ENCODE assay signal across 27 cellular contexts in the genomic region with DNA sequence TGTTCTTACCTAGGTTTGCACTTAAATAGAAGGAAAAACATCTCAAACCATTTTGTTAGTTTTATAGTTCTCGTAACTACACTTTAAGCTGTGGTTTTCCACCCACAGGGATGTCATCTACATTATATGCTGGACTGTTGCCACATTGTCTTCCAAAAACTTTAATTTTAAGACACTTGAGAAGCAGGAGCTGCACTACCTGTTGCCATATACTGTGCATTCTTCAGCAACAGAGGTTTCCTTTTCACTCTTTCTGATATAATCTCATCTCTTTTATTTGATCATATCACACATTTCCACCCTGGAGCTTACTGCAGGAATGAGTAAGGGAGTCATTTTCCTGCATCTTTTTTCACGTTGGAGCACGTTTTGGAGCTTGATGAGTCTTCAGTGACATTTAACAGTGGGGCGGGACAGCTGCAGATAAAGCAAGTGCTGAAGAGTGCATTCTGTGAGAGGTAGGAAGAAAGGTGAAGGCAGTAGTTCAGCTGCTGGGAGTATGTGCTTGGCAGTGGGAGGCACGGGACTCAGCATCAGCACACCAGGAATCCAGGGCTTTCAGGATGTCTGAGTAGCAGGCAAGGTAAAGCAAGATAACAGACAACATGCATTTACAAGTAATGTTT. TPM values are rescaled to one million over a fixed set of nuclear protein-coding genes. Genes with fewer than 3 reads are reported as not detected.
DNase-seq lines count a peak whose midpoint lies in the region; ATAC-seq, FAIRE-seq and TF ChIP-seq lines count a peak whose summit lies in the region.
"Had no signal": no experiment of that assay in that cellular context is flagged by ENCODE, and none has a peak within 500 bp of the region (broad histone marks: within the 10 kb centered on the region; RNA-seq: fewer than 3 reads in every experiment).

No MANE protein-coding gene starts in this region.

- no peaks in the 10 kb centered on the region for H3K27me3 Mint-ChIP-seq in mesothelial cell of epicardium (ENCODE audit: low read depth)
- no peaks in the 10 kb centered on the region for H3K27me3 Mint-ChIP-seq in activated CD4-positive, alpha-beta memory T cell treated with anti-CD3 and anti-CD28 coated beads for 36 hours
- H3K27me3 Mint-ChIP-seq: activated CD8-positive, alpha-beta memory T cell treated with anti-CD3 and anti-CD28 coated beads, Interleukin-2, amount 10 ng/mL, durations not matched to agents 7 days and 5 days; stimulated activated naive B cell treated with anti-CD40 and anti-IgM and Interleukin-4, amounts not matched to agents 10 μg/mL and 1 μg/mL and 100 μg/mL, for 72 hours had no signal

- H3K27me3 ChIP-seq in IMR-90 (ENCODE audit: control insufficient read depth, insufficient read depth, low read length) (no peaks in the 10 kb centered on the region), mammary epithelial cell (ENCODE audit: insufficient read depth, low read length) (no peaks in the 10 kb centered on the region)
- H3K27me3 ChIP-seq: upper lobe of left lung had no signal

- in situ Hi-C loops in IMR-90 (cut with MboI; ENCODE audit: low sequenced_read_pairs) (no loop called here), mammary epithelial cell (cut with MboI; ENCODE audit: low sequenced_read_pairs in 2 of 2) (loop anchor here in 1 of 2 donors (5.0 kb wide), 1 partner anchor 44 kb away; no protein-coding TSS in a partner anchor)

- H3K36me3 ChIP-seq in IMR-90 (ENCODE audit: control insufficient read depth, insufficient read depth, low read length) (no peaks in the 10 kb centered on the region; the same call in 1 of the 2 replicates), mammary epithelial cell (ENCODE audit: insufficient read depth, low read length) (peaks cover 2% of the 10 kb centered on the region)
- H3K36me3 ChIP-seq: upper lobe of left lung had no signal

- peak overlapping the region in 1 of 2 experiments; percentile 60; a peak in 3 of 6 replicates for H3K27ac ChIP-seq in A549
- no peak overlapping the region for H3K27ac ChIP-seq in IMR-90 (ENCODE audit: insufficient read depth, low read length)
- H3K27ac ChIP-seq in mammary epithelial cell (ENCODE audit: insufficient read depth, low read depth, low read length) = no peak overlapping the region
- H3K27ac ChIP-seq: C4-2B, upper lobe of left lung had no signal

- POLR2A ChIA-PET in A549 (lab: Yijun Ruan, JAX) (interaction anchor here (0.7 kb wide), 1 partner anchor 37 kb away, joined by 4 read pairs; no protein-coding TSS in a partner anchor), IMR-90 (lab: Charles Lee; ENCODE audit: unreplicated experiment) (no interaction called here)
- POLR2A ChIA-PET in activated CD4-positive, alpha-beta memory T cell treated with anti-CD3 and anti-CD28 coated beads for 36 hours (lab: Charles Lee) = no interaction called here

- TF ChIP-seq CTCF in A549 (IDR thresholded peaks at IDR 0.05) (no peak), IMR-90 (conservative IDR thresholded peaks at IDR 0.05; ENCODE audit: low read depth, low read length) (no peak), mammary epithelial cell (conservative IDR thresholded peaks at IDR 0.05 in 1 of 2, IDR thresholded peaks at IDR 0.05 in 1 of 2; ENCODE audit: extremely low read depth in 1 of 2, insufficient read depth in 1 of 2, low read depth in 1 of 2, low read length in 2 of 2) (no peak), mesothelial cell of epicardium (IDR thresholded peaks at IDR 0.05; ENCODE audit: unreplicated experiment) (no peak)

- H2BK5ac ChIP-seq in IMR-90 (ENCODE audit: low read depth, low read length, poor library complexity, severe bottlenecking) = no peak overlapping the region

- no peaks in the 10 kb centered on the region for H3K9me3 Mint-ChIP-seq in mesothelial cell of epicardium
- H3K9me3 Mint-ChIP-seq in activated CD4-positive, alpha-beta memory T cell treated with anti-CD3 and anti-CD28 coated beads for 36 hours = no peaks in the 10 kb centered on the region
- H3K9me3 Mint-ChIP-seq: neural crest cell; stimulated activated naive B cell treated with anti-CD40 and anti-IgM and Interleukin-4, amounts not matched to agents 10 μg/mL and 1 μg/mL and 100 μg/mL, for 72 hours had no signal

- H2AK9ac ChIP-seq in IMR-90 (replicated peaks; ENCODE audit: low read depth, low read length, poor library complexity) = no peak overlapping the region

- TF ChIP-seq POLR2A in A549 (IDR thresholded peaks at IDR 0.05; ENCODE audit: low read length) (no peak), IMR-90 (IDR thresholded peaks at IDR 0.05; ENCODE audit: low read depth, low read length) (no peak)

- no peak for DNase-seq in A549 (ENCODE audit: low read depth in 1 of 2, low spot score in 1 of 2)
- no peak for DNase-seq in IMR-90
- DNase-seq in mammary epithelial cell = peak; percentile 78
- DNase-seq in mesothelial cell of epicardium (ENCODE audit: low spot score in 2 of 2, unreplicated experiment in 2 of 2) = no peak
- DNase-seq in cerebellar cortex (ENCODE audit: low spot score) = no peak
- no peak for DNase-seq in NCI-H82 (lab: John Stamatoyannopoulos, UW)
- no peak for DNase-seq in activated CD4-positive, alpha-beta memory T cell treated with anti-CD3 and anti-CD28 coated beads for 36 hours
- no peak for DNase-seq in DMS153 treated with DMSO at 0.1 percent for 48 hours (lab: John Stamatoyannopoulos, UW; ENCODE audit: unreplicated experiment)
- DNase-seq: activated CD4-positive, alpha-beta T cell treated with anti-CD3 and anti-CD28 coated beads for 1 hour; activated CD8-positive, alpha-beta memory T cell treated with anti-CD3 and anti-CD28 coated beads, Interleukin-2, amount 10 ng/mL, durations not matched to agents 7 days and 5 days; activated gamma-delta T cell treated with Interleukin-2 at 50 U/mL for 16 hours; amniotic stem cell; DMS79; foreskin fibroblast; KG1; left cardiac atrium; midbrain; NCI-H1092 treated with DMSO at 0.1 percent for 48 hours; NCI-H2171; NCI-H748 treated with DMSO at 0.1 percent for 48 hours; OCI-M1; stimulated activated naive B cell treated with anti-CD40 and anti-IgM and Interleukin-4, amounts not matched to agents 10 μg/mL and 1 μg/mL and 100 μg/mL, for 72 hours; upper lobe of left lung had no signal

- peaks cover 4% of the 10 kb centered on the region for H3K36me3 Mint-ChIP-seq in mesothelial cell of epicardium
- H3K36me3 Mint-ChIP-seq in activated CD4-positive, alpha-beta memory T cell treated with anti-CD3 and anti-CD28 coated beads for 36 hours = peaks cover 5% of the 10 kb centered on the region

- no peak for TF ChIP-seq EP300 in A549 (IDR thresholded peaks at IDR 0.05)

- H3K27ac Mint-ChIP-seq in mesothelial cell of epicardium = peak overlapping the region; percentile 64
- H3K27ac Mint-ChIP-seq in activated CD4-positive, alpha-beta memory T cell treated with anti-CD3 and anti-CD28 coated beads for 36 hours = no peak overlapping the region
- H3K27ac Mint-ChIP-seq: activated CD8-positive, alpha-beta memory T cell treated with anti-CD3 and anti-CD28 coated beads, Interleukin-2, amount 10 ng/mL, durations not matched to agents 7 days and 5 days; stimulated activated naive B cell treated with anti-CD40 and anti-IgM and Interleukin-4, amounts not matched to agents 10 μg/mL and 1 μg/mL and 100 μg/mL, for 72 hours had no signal

- H2AK5ac ChIP-seq in IMR-90 (ENCODE audit: low read depth, low read length) = peak overlapping the region; percentile 28; the same call in 1 of the 2 replicates

- ATAC-seq in A549 (no peak), IMR-90 (ENCODE audit: low read depth) (no peak)
- ATAC-seq: activated CD8-positive, alpha-beta memory T cell treated with anti-CD3 and anti-CD28 coated beads, Interleukin-2, amount 10 ng/mL, durations not matched to agents 7 days and 5 days; stimulated activated naive B cell treated with anti-CD40 and anti-IgM and Interleukin-4, amounts not matched to agents 10 μg/mL and 1 μg/mL and 100 μg/mL, for 72 hours had no signal

- H3K79me2 ChIP-seq in mammary epithelial cell (ENCODE audit: insufficient read depth, low read length) = peaks cover 86% of the 10 kb centered on the region

- H3K56ac ChIP-seq in IMR-90 (ENCODE audit: extremely low read depth, insufficient read depth, low read length) = no peak overlapping the region

- H4K91ac ChIP-seq in IMR-90 (ENCODE audit: insufficient read depth, low read depth, low read length) = no peak overlapping the region

- no peak overlapping the region for H2BK20ac ChIP-seq in IMR-90 (ENCODE audit: low read depth, low read length)

- FAIRE-seq in A549 (lab: Jason Lieb, UNC) = no peak
- FAIRE-seq: endometrium, H54 had no signal

- H3K9me3 ChIP-seq in A549 (no peaks in the 10 kb centered on the region), IMR-90 (ENCODE audit: control insufficient read depth, insufficient read depth, low read length) (no peaks in the 10 kb centered on the region), mammary epithelial cell (replicated peaks; ENCODE audit: insufficient read depth, low read length) (no peaks in the 10 kb centered on the region)
- H3K9me3 ChIP-seq: upper lobe of left lung had no signal

- no peak overlapping the region for H2BK120ac ChIP-seq in IMR-90 (ENCODE audit: low read depth, low read length)

- H3K4me1 ChIP-seq in A549 (peaks cover 32% of the 10 kb centered on the region), IMR-90 (ENCODE audit: control insufficient read depth, insufficient read depth, low read length) (peaks cover 18% of the 10 kb centered on the region), mammary epithelial cell (ENCODE audit: insufficient read depth, low read length) (peaks cover 33% of the 10 kb centered on the region)

- WGBS in A549 (ENCODE audit: missing lambda C conversion rate) = 37% methylated on average over 5 of the region's 5 CpGs
- 47% methylated on average over 2 of the region's 5 CpGs; no CpG with 5 or more reads in 1 of the 2 experiments for WGBS in IMR-90 (ENCODE audit: extremely low coverage in 2 of 2, insufficient read length in 1 of 2), 2 experiments
- WGBS in mammary epithelial cell (ENCODE audit: low coverage, missing lambda C conversion rate) = 17% methylated on average over 5 of the region's 5 CpGs

- TF ChIP-seq RAD21 in A549 (conservative IDR thresholded peaks at IDR 0.05 in 1 of 2, IDR thresholded peaks at IDR 0.05 in 1 of 2) (no peak), IMR-90 (IDR thresholded peaks at IDR 0.05; ENCODE audit: low read length) (no peak)

- intact Hi-C loops in IMR-90 (cut with micrococcal nuclease) = no loop called here
- intact Hi-C loops in mammary epithelial cell (cut with micrococcal nuclease) = loop anchor here (10.0 kb wide), 1 partner anchor 97 kb away; no protein-coding TSS in a partner anchor
- intact Hi-C loops in activated CD4-positive, alpha-beta memory T cell treated with anti-CD3 and anti-CD28 coated beads for 36 hours (cut with micrococcal nuclease) = no loop called here

- no peak overlapping the region for H3K14ac ChIP-seq in IMR-90 (replicated peaks; ENCODE audit: low read depth, low read length)

- H4K20me1 ChIP-seq in IMR-90 (ENCODE audit: insufficient read depth, low read length) = peaks cover 62% of the 10 kb centered on the region
- H4K20me1 ChIP-seq in mammary epithelial cell (ENCODE audit: insufficient read depth, low read length) = no peaks in the 10 kb centered on the region

- H3K9me1 ChIP-seq in IMR-90 (ENCODE audit: insufficient read depth, low read length) = peaks cover 14% of the 10 kb centered on the region

- peaks cover 22 to 73% of the 10 kb centered on the region in 2 experiments for H3K79me1 ChIP-seq in IMR-90 (ENCODE audit: low read depth in 1 of 2, low read length in 2 of 2)

- no peak overlapping the region for H3K18ac ChIP-seq in IMR-90 (ENCODE audit: low read depth, low read length)

- no peak overlapping the region for H3K4me3 Mint-ChIP-seq in mesothelial cell of epicardium
- H3K4me3 Mint-ChIP-seq in activated CD4-positive, alpha-beta memory T cell treated with anti-CD3 and anti-CD28 coated beads for 36 hours = no peak overlapping the region
- H3K4me3 Mint-ChIP-seq: activated CD8-positive, alpha-beta memory T cell treated with anti-CD3 and anti-CD28 coated beads, Interleukin-2, amount 10 ng/mL, durations not matched to agents 7 days and 5 days; stimulated activated naive B cell treated with anti-CD40 and anti-IgM and Interleukin-4, amounts not matched to agents 10 μg/mL and 1 μg/mL and 100 μg/mL, for 72 hours had no signal

- H3K9ac ChIP-seq in IMR-90 (ENCODE audit: low read depth, low read length) (no peak overlapping the region), mammary epithelial cell (ENCODE audit: insufficient read depth, low read length) (no peak overlapping the region)

- H3K4me2 ChIP-seq in A549 (peak overlapping the region; percentile 82), IMR-90 (ENCODE audit: low read depth, low read length) (peak overlapping the region; percentile 64), mammary epithelial cell (ENCODE audit: insufficient read depth, low read depth, low read length) (peak overlapping the region; percentile 92)

- dilution Hi-C loops in IMR-90 (cut with HindIII; ENCODE audit: low sequenced_read_pairs, unreplicated experiment) (no loop called here), mammary epithelial cell (cut with HindIII; ENCODE audit: low sequenced_read_pairs) (no loop called here)

- H2BK15ac ChIP-seq in IMR-90 (ENCODE audit: low read depth, low read length) = no peak overlapping the region

- H3K4ac ChIP-seq in IMR-90 (ENCODE audit: low read depth, low read length) = no peak overlapping the region

- H2AFZ ChIP-seq in IMR-90 (replicated peaks; ENCODE audit: low read length, poor library complexity) = no peak overlapping the region
- no peak overlapping the region for H2AFZ ChIP-seq in mammary epithelial cell (ENCODE audit: low read depth, low read length)

- H4K8ac ChIP-seq in IMR-90 (ENCODE audit: low read depth in 2 of 2, low read length in 2 of 2) = no peak overlapping the region

- H3K4me1 Mint-ChIP-seq in mesothelial cell of epicardium = peaks cover 47% of the 10 kb centered on the region
- H3K4me1 Mint-ChIP-seq in activated CD4-positive, alpha-beta memory T cell treated with anti-CD3 and anti-CD28 coated beads for 36 hours (ENCODE audit: low read depth) = peaks cover 24% of the 10 kb centered on the region

- BruUV-seq in IMR-90 (replicated peaks; lab: Mats Ljungman, UMichigan) = no TSS peak
- BruUV-seq in mammary epithelial cell (replicated peaks; lab: Mats Ljungman, UMichigan) = no TSS peak

- H3K23ac ChIP-seq in IMR-90 (ENCODE audit: low read depth, low read length) = no peak overlapping the region; the same call in 1 of the 2 replicates

- H4K5ac ChIP-seq in IMR-90 (ENCODE audit: low read depth, low read length) = no peak overlapping the region

- CTCF ChIA-PET in A549 (lab: Yijun Ruan, JAX) (interaction anchor here (1.0 to 1.5 kb wide), 2 partner anchors 36 to 46 kb away, joined by 3 to 5 read pairs; no protein-coding TSS in a partner anchor), IMR-90 (lab: Yijun Ruan, JAX) (no interaction called here), mammary epithelial cell (lab: Charles Lee; ENCODE audit: low non-redundant PET) (interaction anchor here (0.6 kb wide), 1 partner anchor 54 kb away, joined by 4 read pairs; no protein-coding TSS in a partner anchor)
- CTCF ChIA-PET in activated CD4-positive, alpha-beta memory T cell treated with anti-CD3 and anti-CD28 coated beads for 36 hours (lab: Charles Lee) = no interaction called here

- H3K4me3 ChIP-seq in A549 = no peak overlapping the region
- no peak overlapping the region for H3K4me3 ChIP-seq in IMR-90 (ENCODE audit: insufficient read depth, low read depth, low read length)
- H3K4me3 ChIP-seq in mammary epithelial cell (replicated peaks in 1 of 3; ENCODE audit: insufficient read depth in 1 of 3, low read depth in 2 of 3, low read length in 3 of 3) = no peak overlapping the region
- H3K4me3 ChIP-seq: upper lobe of left lung had no signal

RNA-seq across cellular contexts. Expression of gene LIMS1, which starts 3.8 kb away (rescaled TPM):
- polyA plus RNA-seq in A549 (2011; rRNA removed) = 92.0 and 94.1 TPM in 2 replicates
- polyA plus RNA-seq in A549 (2012; cell fraction: cytosol; rRNA removed) = 54.9 and 75.4 TPM in 2 replicates
- 24.6 and 27.2 TPM in 2 replicates for polyA plus RNA-seq in A549 (2012; cell fraction: nucleus; rRNA removed)
- polyA plus RNA-seq in A549 (2017; fragmentation: RNase III; extraction: RNeasy Plus Mini Kit Qiagen cat#74134 plus additional on column Dnase treatment) = 37.5 to 42.5 TPM (median 40.0 TPM) in 3 replicates
- 108 and 111 TPM in 2 replicates for polyA minus RNA-seq in A549 (2011; rRNA and poly(A)+ RNA removed)
- 125 and 131 TPM in 2 replicates for total RNA-seq in IMR-90 (2012; rRNA removed)
- 51.8 and 59.1 TPM in 2 replicates for polyA plus RNA-seq in IMR-90 (2012; rRNA removed)
- 58.5 and 87.4 TPM in 2 replicates for polyA plus RNA-seq in IMR-90 (2012; cell fraction: cytosol; rRNA removed)
- polyA plus RNA-seq in IMR-90 (2012; cell fraction: nucleus; rRNA removed; ENCODE audit: low replicate concordance) = 76.8 and 143 TPM in 2 replicates
- 100 to 1,000 TPM in 1 of 2 donors, 10 to 100 TPM in 1; 60.1 to 108 TPM for total RNA-seq in mammary epithelial cell
- polyA plus RNA-seq in mammary epithelial cell = 73.5 TPM
- 107 TPM for polyA minus RNA-seq in mammary epithelial cell
- 45.1 to 46.6 TPM (median 46.5 TPM) in 3 replicates for total RNA-seq in mesothelial cell of epicardium
- 100 to 1,000 TPM; 102 to 104 TPM for total RNA-seq in activated CD4-positive, alpha-beta memory T cell treated with anti-CD3 and anti-CD28 coated beads for 36 hours

Comparison
In these comparisons a context has a peak if more than half of its experiments do, and no peak if none do; other contexts are left out.
1. CTCF ChIA-PET loops: an anchor here in A549 (1.0 to 1.5 kb wide) and mammary epithelial cell (0.6 kb wide); none called in IMR-90 and activated CD4-positive, alpha-beta memory T cell treated with anti-CD3 and anti-CD28 coated beads for 36 hours.